ENCODE assay signal across 27 cellular contexts in genomic region chr21:43817157-43818086, GRCh38. TPM values are rescaled to one million over a fixed set of nuclear protein-coding genes. Genes with fewer than 3 reads are reported as not detected.
DNase-seq lines count a peak whose midpoint lies in the region; ATAC-seq and TF ChIP-seq lines count a peak whose summit lies in the region.
"Had no signal": no experiment of that assay in that cellular context is flagged by ENCODE, and none has a peak within 500 bp of the region (broad histone marks: within the 10 kb centered on the region; RNA-seq: fewer than 3 reads in every experiment).

No MANE protein-coding gene starts in this region.

- 87% methylated on average over 29 of the region's 29 CpGs for WGBS in right cardiac atrium
- WGBS in thymus = 87% methylated on average over 29 of the region's 29 CpGs

- no peaks in the 10 kb centered on the region for H3K36me3 ChIP-seq in right atrium auricular region
- H3K36me3 ChIP-seq in thymus (ENCODE audit: control insufficient read depth, insufficient read depth) = no peaks in the 10 kb centered on the region
- H3K36me3 ChIP-seq: cardiac muscle cell, heart left ventricle, thyroid gland had no signal

- no peaks in the 10 kb centered on the region for H3K27me3 ChIP-seq in right atrium auricular region
- no peaks in the 10 kb centered on the region for H3K27me3 ChIP-seq in right cardiac atrium (ENCODE audit: control insufficient read depth, insufficient read depth)
- no peaks in the 10 kb centered on the region for H3K27me3 ChIP-seq in thymus (ENCODE audit: control insufficient read depth, insufficient read depth)
- H3K27me3 ChIP-seq: cardiac muscle cell, heart left ventricle, thyroid gland had no signal

- TF ChIP-seq CTCF in right atrium auricular region (IDR thresholded peaks at IDR 0.05) = no peak
- TF ChIP-seq CTCF in NB4 (IDR thresholded peaks at IDR 0.05; ENCODE audit: low read depth, low read length) = no peak
- no peak for TF ChIP-seq CTCF in omental fat pad (IDR thresholded peaks at IDR 0.05)

- ATAC-seq in Right ventricle myocardium superior (ENCODE audit: poor library complexity) = peak; percentile 14
- no peak for ATAC-seq in right cardiac atrium
- ATAC-seq in GM21619 (IDR thresholded peaks at IDR 0.05; ENCODE audit: unreplicated experiment) = no peak
- no peak for ATAC-seq in omental fat pad (ENCODE audit: low FRiP score)
- ATAC-seq: activated CD4-positive, CD25-positive, alpha-beta regulatory T cell treated with anti-CD3 and anti-CD28 coated beads, Interleukin-2, amount 50 U/mL, for 24 hours; esophagus mucosa had no signal

- H3K4me1 ChIP-seq in right atrium auricular region (no peaks in the 10 kb centered on the region), right cardiac atrium (ENCODE audit: control insufficient read depth, insufficient read depth, low read length) (no peaks in the 10 kb centered on the region), thymus (ENCODE audit: control insufficient read depth, insufficient read depth, low read length) (no peaks in the 10 kb centered on the region)
- H3K4me1 ChIP-seq: thyroid gland had no signal

- DNase-seq in Right ventricle myocardium superior (peak; percentile 43), right atrium auricular region (ENCODE audit: low spot score) (no peak), NB4 (ENCODE audit: low read depth) (peak; percentile 83), right cardiac atrium (peak in 2 of 3 donors; percentile 51 to 64), omental fat pad (ENCODE audit: low spot score) (no peak), activated gamma-delta T cell (lab: John Stamatoyannopoulos, UW) (no peak)
- DNase-seq: activated CD4-positive, alpha-beta T cell treated with anti-CD3 and anti-CD28 coated beads, Interleukin-2, amount 50 U/mL, for 48 hours; activated CD8-positive, alpha-beta memory T cell treated with anti-CD3 and anti-CD28 coated beads, Interleukin-2, amount 50 U/mL, for 4 hours; activated naive CD4-positive, alpha-beta T cell treated with anti-CD3 and anti-CD28 coated beads, Interleukin-2, amount 50 U/mL, for 16 hours; AML-193; DMS53; foreskin fibroblast; GDM1; kidney glomerular epithelial cell; mammary epithelial cell; NCI-H2081 treated with DMSO at 0.1 percent for 48 hours; NCI-H82; stimulated activated naive CD4-positive, alpha-beta T cell treated with Interleukin-2 at 50 U/mL for 16 hours; thyroid gland had no signal

- no peak for TF ChIP-seq POLR2A in NB4 (IDR thresholded peaks at IDR 0.05; ENCODE audit: extremely low read depth, insufficient read length)

- H3K4me3 ChIP-seq in right atrium auricular region (no peak overlapping the region), NB4 (ENCODE audit: low read depth, low read length) (no peak overlapping the region), right cardiac atrium (ENCODE audit: low read length) (no peak overlapping the region), thymus (ENCODE audit: low read length) (no peak overlapping the region)
- H3K4me3 ChIP-seq: A549, cardiac muscle cell, coronary artery, heart left ventricle, thyroid gland had no signal

- H3K9me3 ChIP-seq in right atrium auricular region (peaks cover 0 to 6% of the 10 kb centered on the region in 2 donors), right cardiac atrium (ENCODE audit: control insufficient read depth, low read length) (no peaks in the 10 kb centered on the region), thymus (ENCODE audit: control insufficient read depth) (no peaks in the 10 kb centered on the region)
- H3K9me3 ChIP-seq: A549, thyroid gland had no signal

- intact Hi-C loops in Right ventricle myocardium superior (cut with DNase I) (no loop called here), right cardiac atrium (cut with DNase I) (no loop called here)

- H3K27ac ChIP-seq in right atrium auricular region = no peak overlapping the region
- H3K27ac ChIP-seq in right cardiac atrium (ENCODE audit: low read length) = no peak overlapping the region
- H3K27ac ChIP-seq in thymus (ENCODE audit: low read depth) = peak overlapping the region; percentile 33
- H3K27ac ChIP-seq: A549, cardiac muscle cell, thyroid gland had no signal

RNA-seq across cellular contexts. Expression of gene RRP1, which starts 28.0 kb away (rescaled TPM):
- total RNA-seq in Right ventricle myocardium superior (9.4 TPM), right atrium auricular region (1 to 10 TPM; 5.7 to 10.0 TPM), right cardiac atrium (10 to 100 TPM in 3 of 4 donors, 1 to 10 TPM in 1; 9.6 to 12.9 (median 11.1) TPM), omental fat pad (10 to 100 TPM; 22.0 to 66.8 (median 25.4) TPM)
- polyA plus RNA-seq in right cardiac atrium (7.2 TPM), thymus (16.3 TPM)

RNA-seq across cellular contexts. Expression of gene CSTB, which starts 41.3 kb away (rescaled TPM):
- total RNA-seq in Right ventricle myocardium superior (36.1 TPM), right atrium auricular region (1 to 10 TPM; 8.3 to 8.4 TPM), right cardiac atrium (10 to 100 TPM; 28.6 to 36.2 (median 31.8) TPM), omental fat pad (10 to 100 TPM in 3 of 4 donors, 1 to 10 TPM in 1; 8.0 to 27.9 (median 17.7) TPM)
- polyA plus RNA-seq in right cardiac atrium (57.5 TPM), thymus (198 TPM)

RNA-seq across cellular contexts. Expression of gene AGPAT3, which starts 47.6 kb away (rescaled TPM):
- total RNA-seq in Right ventricle myocardium superior (96.3 TPM), right atrium auricular region (10 to 100 TPM; 41.3 to 42.5 TPM), right cardiac atrium (10 to 100 TPM; 50.6 to 71.1 (median 62.5) TPM), omental fat pad (10 to 100 TPM; 29.7 to 47.0 (median 43.3) TPM)
- polyA plus RNA-seq in right cardiac atrium (32.0 TPM), thymus (16.2 TPM)

Comparison
In these comparisons a context has a peak if more than half of its experiments do, and no peak if none do; other contexts are left out.
1. DNase-seq: peak in Right ventricle myocardium superior (single experiment), NB4 (single experiment) and right cardiac atrium (2 of 3); none in right atrium auricular region (single experiment), omental fat pad (single experiment) and activated gamma-delta T cell (single experiment).